Comparison of ENCODE assay signal across 19 cellular contexts in the genomic region with DNA sequence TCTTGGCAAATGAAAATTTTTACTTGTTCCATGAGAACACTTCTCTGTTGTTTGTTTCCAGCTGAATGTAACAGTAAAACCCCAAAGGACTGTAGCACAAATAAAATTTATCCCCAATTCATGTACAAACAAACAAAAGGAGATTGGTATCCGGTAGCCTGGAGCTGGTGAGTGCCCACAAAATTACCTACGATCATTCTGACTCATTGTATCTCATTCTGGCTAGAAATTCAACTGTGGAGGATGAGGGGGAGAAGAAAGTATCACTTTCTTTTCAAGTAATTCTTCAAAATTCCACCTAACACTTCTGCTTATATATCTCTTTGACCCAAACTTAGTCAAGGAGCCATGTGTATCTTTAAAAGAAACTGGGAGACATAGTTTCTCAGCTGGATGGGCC.
DNase-seq lines count a peak whose midpoint lies in the region; ATAC-seq and TF ChIP-seq lines count a peak whose summit lies in the region.
"Had no signal": no experiment of that assay in that cellular context is flagged by ENCODE, and none has a peak within 500 bp of the region (broad histone marks: within the 10 kb centered on the region; RNA-seq: fewer than 3 reads in every experiment).

No MANE protein-coding gene starts in this region.

- no peaks in the 10 kb centered on the region for H3K27me3 Mint-ChIP-seq in nephron progenitor cell (ENCODE audit: low read depth, poor library complexity)

- no peaks in the 10 kb centered on the region for H3K9me3 Mint-ChIP-seq in nephron progenitor cell

- H3K36me3 Mint-ChIP-seq in nephron progenitor cell (ENCODE audit: low read depth) = no peaks in the 10 kb centered on the region

- no peak for TF ChIP-seq CTCF in nephron progenitor cell (IDR thresholded peaks at IDR 0.05)

- no peak overlapping the region for H3K4me3 Mint-ChIP-seq in nephron progenitor cell

- peak; percentile 1 for DNase-seq in RPMI7951 (ENCODE audit: low read depth)
- no peak for DNase-seq in nephron progenitor cell
- no peak for DNase-seq in NCI-H510A treated with DMSO at 0.1 percent for 48 hours (lab: John Stamatoyannopoulos, UW)
- DNase-seq in OCI-M1 (lab: John Stamatoyannopoulos, UW) = no peak
- DNase-seq: BE2C; DMS53; GOT3; NCI-H1092 treated with DMSO at 0.1 percent for 48 hours; NCI-H1436 treated with DMSO at 0.1 percent for 48 hours; NCI-H1930; NCI-H510A; NCI-H748 treated with DMSO at 0.1 percent for 48 hours; NK-92 treated with Interleukin-12 subunit alpha and Interleukin-12 subunit beta, amount 100 ng/mL, for 24 hours; Right ventricle myocardium superior had no signal

- peak; percentile 75 for ATAC-seq in GM18511 (IDR thresholded peaks at IDR 0.05; ENCODE audit: unreplicated experiment)
- ATAC-seq in HG03432 (IDR thresholded peaks at IDR 0.05; ENCODE audit: unreplicated experiment) = peak; percentile 86
- no peak for ATAC-seq in GM21723 (IDR thresholded peaks at IDR 0.05; ENCODE audit: unreplicated experiment)
- ATAC-seq: HCT116, K562 had no signal

- H3K27ac Mint-ChIP-seq in nephron progenitor cell = peak overlapping the region; percentile 36

- peaks cover 29% of the 10 kb centered on the region for H3K4me1 Mint-ChIP-seq in nephron progenitor cell
